Comparison of ENCODE assay signal across 7 cellular contexts in genomic region chr3:178732824-178733223, GRCh38.
"Had no signal": no experiment of that assay in that cellular context is flagged by ENCODE, and none has a peak within 500 bp of the region (broad histone marks: within the 10 kb centered on the region; RNA-seq: fewer than 3 reads in every experiment).

No MANE protein-coding gene starts in this region.

- H2AFZ ChIP-seq: GM23248 had no signal

- DNase-seq: GM23248, GOT3, H9, HCEC 1CT, KG1 had no signal

- H3K9ac ChIP-seq: GM23248 had no signal

- FAIRE-seq: H54, HTR-8/SVneo had no signal

- H3K4me3 ChIP-seq: GM23248 had no signal

- H3K27ac ChIP-seq: GM23248 had no signal
